ENCODE assay signal across 10 cellular contexts in genomic region chr20:17281478-17281877, GRCh38. TPM values are rescaled to one million over a fixed set of nuclear protein-coding genes. Genes with fewer than 3 reads are reported as not detected.
DNase-seq lines count a peak whose midpoint lies in the region; ATAC-seq and TF ChIP-seq lines count a peak whose summit lies in the region.
"Had no signal": no experiment of that assay in that cellular context is flagged by ENCODE, and none has a peak within 500 bp of the region (broad histone marks: within the 10 kb centered on the region; RNA-seq: fewer than 3 reads in every experiment).

No MANE protein-coding gene starts in this region.

- no peaks in the 10 kb centered on the region for H3K4me1 Mint-ChIP-seq in Caco-2 (ENCODE audit: low read depth, unreplicated experiment)

- H3K27me3 ChIP-seq in Caco-2 (replicated peaks; ENCODE audit: control insufficient read depth, insufficient read depth, low read length) (peaks cover 2% of the 10 kb centered on the region; the same call in 1 of the 2 replicates), Panc1 (ENCODE audit: control insufficient read depth, insufficient read depth, low read length) (0 out of 2 replicates have a peak, but pooled peaks cover 2% of the 10 kb centered on the region), left ventricle myocardium inferior (ENCODE audit: low read depth) (no peaks in the 10 kb centered on the region), MG63 (no peaks in the 10 kb centered on the region)

- intact Hi-C loops in Caco-2 (cut with micrococcal nuclease; ENCODE audit: unreplicated experiment) (loop anchor here (1.0 kb wide), 1 partner anchor 477 kb away; no protein-coding TSS in a partner anchor), Panc1 (cut with micrococcal nuclease; ENCODE audit: unreplicated experiment) (loop anchor here (10.0 kb wide), 1 partner anchor 477 kb away; no protein-coding TSS in a partner anchor), left ventricle myocardium inferior (cut with micrococcal nuclease) (no loop called here)

- no peaks in the 10 kb centered on the region for H3K9me3 ChIP-seq in Caco-2
- H3K9me3 ChIP-seq in Panc1 (ENCODE audit: control insufficient read depth, insufficient read depth, low read depth, low read length) = no peaks in the 10 kb centered on the region
- H3K9me3 ChIP-seq in left ventricle myocardium inferior (replicated peaks) = peaks cover 14% of the 10 kb centered on the region
- H3K9me3 ChIP-seq in MG63 = no peaks in the 10 kb centered on the region

- H3K36me3 Mint-ChIP-seq in Caco-2 (ENCODE audit: insufficient read depth, unreplicated experiment) = no peaks in the 10 kb centered on the region

- in situ Hi-C loops in Panc1 (cut with HindIII; ENCODE audit: low pct_unique_long_range_greater_than_20kb, low sequenced_read_pairs) = no loop called here

- peaks cover 12% of the 10 kb centered on the region for H3K27me3 Mint-ChIP-seq in Caco-2 (ENCODE audit: insufficient read depth, unreplicated experiment)
- H3K27me3 Mint-ChIP-seq: stimulated activated naive CD8-positive, alpha-beta T cell treated with anti-CD3 and anti-CD28 coated beads, Interleukin-15, Interleukin-2, amounts not matched to agents 100 ng/mL and 50 ng/mL, for 24 hours had no signal

- no peaks in the 10 kb centered on the region for H3K4me1 ChIP-seq in Caco-2
- H3K4me1 ChIP-seq in Panc1 (ENCODE audit: control insufficient read depth, insufficient read depth, low read length) = no peaks in the 10 kb centered on the region
- no peaks in the 10 kb centered on the region for H3K4me1 ChIP-seq in left ventricle myocardium inferior

- no peak overlapping the region for H3K4me3 Mint-ChIP-seq in Caco-2 (ENCODE audit: unreplicated experiment)
- H3K4me3 Mint-ChIP-seq: stimulated activated naive CD8-positive, alpha-beta T cell treated with anti-CD3 and anti-CD28 coated beads, Interleukin-15, Interleukin-2, amounts not matched to agents 100 ng/mL and 50 ng/mL, for 24 hours had no signal

- no peaks in the 10 kb centered on the region for H3K36me3 ChIP-seq in Caco-2 (ENCODE audit: control insufficient read depth, insufficient read depth, low read length)
- no peaks in the 10 kb centered on the region; the same call in 1 of the 2 replicates for H3K36me3 ChIP-seq in Panc1 (ENCODE audit: control insufficient read depth, insufficient read depth, low read length)
- H3K36me3 ChIP-seq in left ventricle myocardium inferior = no peaks in the 10 kb centered on the region
- H3K36me3 ChIP-seq in MG63 = no peaks in the 10 kb centered on the region

- no peaks in the 10 kb centered on the region for H3K9me3 Mint-ChIP-seq in Caco-2 (ENCODE audit: unreplicated experiment)

- DNase-seq in Caco-2 (peak; percentile 50), Panc1 (ENCODE audit: low read depth, low spot score) (no peak), islet precursor cell (peak; percentile 68), left ventricle myocardium inferior (no peak), MG63 (no peak), H4 (ENCODE audit: low spot score) (no peak)
- DNase-seq in activated effector memory CD4-positive, alpha-beta T cell treated with Interleukin-2 at 50 U/mL for 16 hours = no peak

- peak; percentile 62 for ATAC-seq in GM18519 (IDR thresholded peaks at IDR 0.05; ENCODE audit: low FRiP score, unreplicated experiment)
- ATAC-seq in Panc1 = no peak
- ATAC-seq: left colon had no signal

- no peak overlapping the region for H3K4me3 ChIP-seq in Caco-2 (ENCODE audit: low read depth, low read length)
- no peak overlapping the region for H3K4me3 ChIP-seq in Panc1 (ENCODE audit: low read depth in 2 of 2, low read length in 2 of 2)
- no peak overlapping the region for H3K4me3 ChIP-seq in left ventricle myocardium inferior
- H3K4me3 ChIP-seq in MG63 = no peak overlapping the region

- POLR2A ChIA-PET in Caco-2 (lab: Charles Lee) = no interaction called here
- POLR2A ChIA-PET in Panc1 (lab: Charles Lee) = no interaction called here

- BruUV-seq in Caco-2 (replicated peaks; lab: Mats Ljungman, UMichigan) = no TSS peak
- no TSS peak for BruUV-seq in Panc1 (replicated peaks; lab: Mats Ljungman, UMichigan)

- TF ChIP-seq CTCF in Caco-2 (IDR thresholded peaks at IDR 0.05; ENCODE audit: insufficient read depth in 1 of 2, low read depth in 1 of 2, low read length in 1 of 2, severe bottlenecking in 1 of 2, unreplicated experiment in 1 of 2) (peak; percentile 37 to 39), Panc1 (IDR thresholded peaks at IDR 0.05) (peak; percentile 51), left ventricle myocardium inferior (IDR thresholded peaks at IDR 0.05; ENCODE audit: borderline replicate concordance) (no peak)

- CTCF ChIA-PET in Caco-2 (lab: Charles Lee) (no interaction called here), Panc1 (lab: Charles Lee) (no interaction called here)

- H3K27ac Mint-ChIP-seq in Caco-2 (ENCODE audit: unreplicated experiment) = no peak overlapping the region
- H3K27ac Mint-ChIP-seq: stimulated activated naive CD8-positive, alpha-beta T cell treated with anti-CD3 and anti-CD28 coated beads, Interleukin-15, Interleukin-2, amounts not matched to agents 100 ng/mL and 50 ng/mL, for 24 hours had no signal

- H3K27ac ChIP-seq in Panc1 (ENCODE audit: low read length) (no peak overlapping the region), left ventricle myocardium inferior (replicated peaks) (no peak overlapping the region)

RNA-seq across cellular contexts. Expression of gene PCSK2, which starts 54.6 kb away (rescaled TPM):
- total RNA-seq in Caco-2 (2022) (not detected in 2 replicates), Panc1 (2021; ENCODE audit: unreplicated experiment) (not detected), left ventricle myocardium inferior (0.74 TPM)
- polyA plus RNA-seq in Panc1 (2012; ENCODE audit: insufficient read length) = not detected
- not detected in 2 replicates for total RNA-seq in MG63 (2014; rRNA removed; shearing (Covaris generic); ENCODE audit: low replicate concordance)
- total RNA-seq in H4 (2014; rRNA removed; shearing (Covaris generic)) = 1.6 TPM in 1 of 2 replicates, not detected in the other

Comparison
In these comparisons a context has a peak if more than half of its experiments do, and no peak if none do; other contexts are left out.
1. DNase-seq: peak in Caco-2 (2 of 2) and islet precursor cell (single experiment); none in Panc1 (single experiment), activated effector memory CD4-positive, alpha-beta T cell treated with Interleukin-2 at 50 U/mL for 16 hours (single experiment), left ventricle myocardium inferior (single experiment), MG63 (single experiment) and H4 (single experiment).